In genomic region chr21:26115346-26115745, GRCh38 we compare ENCODE assay signal across 11 cellular contexts. TPM values are rescaled to one million over a fixed set of nuclear protein-coding genes. Genes with fewer than 3 reads are reported as not detected.
DNase-seq lines count a peak whose midpoint lies in the region; ATAC-seq and TF ChIP-seq lines count a peak whose summit lies in the region.
"Had no signal": no experiment of that assay in that cellular context is flagged by ENCODE, and none has a peak within 500 bp of the region (broad histone marks: within the 10 kb centered on the region; RNA-seq: fewer than 3 reads in every experiment).

No MANE protein-coding gene starts in this region.

- H3K4me1 ChIP-seq in HUES6 (ENCODE audit: control insufficient read depth, insufficient read depth, low read length) (peaks cover 72% of the 10 kb centered on the region), parathyroid adenoma (no peaks in the 10 kb centered on the region)

- H3K4me3 ChIP-seq in HUES6 (ENCODE audit: low read depth, low read length) (no peak overlapping the region), parathyroid adenoma (ENCODE audit: low read depth, low read length) (no peak overlapping the region)

- peaks cover 3% of the 10 kb centered on the region for H3K36me3 Mint-ChIP-seq in activated naive CD8-positive, alpha-beta T cell treated with anti-CD3 and anti-CD28 coated beads, Interleukin-2, amount 50 U/mL, for 24 hours (ENCODE audit: low read depth)

- H2AFZ ChIP-seq in parathyroid adenoma = no peak overlapping the region

- H3K79me2 ChIP-seq in parathyroid adenoma = no peaks in the 10 kb centered on the region

- H3K36me3 ChIP-seq in HUES6 (ENCODE audit: control insufficient read depth, insufficient read depth, low read length) (peaks cover 23% of the 10 kb centered on the region), parathyroid adenoma (ENCODE audit: control insufficient read depth, insufficient read depth, low read length) (no peaks in the 10 kb centered on the region)

- no peaks in the 10 kb centered on the region for H3K9me3 Mint-ChIP-seq in activated naive CD8-positive, alpha-beta T cell treated with anti-CD3 and anti-CD28 coated beads, Interleukin-2, amount 50 U/mL, for 24 hours
- H3K9me3 Mint-ChIP-seq: activated T-cell treated with anti-CD3 and anti-CD28 coated beads, Interleukin-2, amount 50 U/mL, for 72 hours had no signal

- no peak overlapping the region for H3K4me2 ChIP-seq in parathyroid adenoma (ENCODE audit: low read length)

- no peaks in the 10 kb centered on the region for H3K27me3 Mint-ChIP-seq in activated naive CD8-positive, alpha-beta T cell treated with anti-CD3 and anti-CD28 coated beads, Interleukin-2, amount 50 U/mL, for 24 hours

- no peak overlapping the region for H3K4me3 Mint-ChIP-seq in activated naive CD8-positive, alpha-beta T cell treated with anti-CD3 and anti-CD28 coated beads, Interleukin-2, amount 50 U/mL, for 24 hours
- H3K4me3 Mint-ChIP-seq: activated T-cell treated with anti-CD3 and anti-CD28 coated beads, Interleukin-2, amount 50 U/mL, for 72 hours had no signal

- H3K9me3 ChIP-seq in HUES6 (ENCODE audit: control insufficient read depth, insufficient read depth, low read depth, low read length) (no peaks in the 10 kb centered on the region), parathyroid adenoma (ENCODE audit: control insufficient read depth, low read length) (no peaks in the 10 kb centered on the region)

- H3K4me1 Mint-ChIP-seq in activated naive CD8-positive, alpha-beta T cell treated with anti-CD3 and anti-CD28 coated beads, Interleukin-2, amount 50 U/mL, for 24 hours = peaks cover 9% of the 10 kb centered on the region

- ATAC-seq in activated naive CD8-positive, alpha-beta T cell treated with anti-CD3 and anti-CD28 coated beads, Interleukin-2, amount 50 U/mL, for 24 hours = no peak
- ATAC-seq in left lobe of liver = no peak
- ATAC-seq: activated T-cell treated with anti-CD3 and anti-CD28 coated beads, Interleukin-2, amount 50 U/mL, for 72 hours had no signal

- no peak for TF ChIP-seq CTCF in parathyroid adenoma (IDR thresholded peaks at IDR 0.05)

- no peaks in the 10 kb centered on the region for H3K27me3 ChIP-seq in HUES6 (ENCODE audit: control insufficient read depth, insufficient read depth, low read length)
- no peaks in the 10 kb centered on the region for H3K27me3 ChIP-seq in parathyroid adenoma (ENCODE audit: control insufficient read depth, insufficient read depth, low read length)

- no peak overlapping the region for H3K27ac Mint-ChIP-seq in activated naive CD8-positive, alpha-beta T cell treated with anti-CD3 and anti-CD28 coated beads, Interleukin-2, amount 50 U/mL, for 24 hours
- H3K27ac Mint-ChIP-seq: activated T-cell treated with anti-CD3 and anti-CD28 coated beads, Interleukin-2, amount 50 U/mL, for 72 hours had no signal

- DNase-seq in NCI-H2196 treated with DMSO at 0.1 percent for 48 hours (lab: John Stamatoyannopoulos, UW; ENCODE audit: unreplicated experiment) (peak; percentile 67), caudate nucleus (lab: John Stamatoyannopoulos, UW) (peak in 1 of 61 donors; percentile 23), GOT3 (lab: John Stamatoyannopoulos, UW) (no peak), RPMI8226 (no peak), left lobe of liver (ENCODE audit: low spot score) (no peak)
- no peak for DNase-seq in activated naive CD8-positive, alpha-beta T cell treated with anti-CD3 and anti-CD28 coated beads, Interleukin-2, amount 50 U/mL, for 24 hours
- DNase-seq: activated T-cell treated with anti-CD3 and anti-CD28 coated beads, Interleukin-2, amount 50 U/mL, for 72 hours; effector CD8-positive, alpha-beta T cell; GDM1 had no signal

- H3K27ac ChIP-seq in HUES6 (ENCODE audit: low read depth, low read length) (peak overlapping the region; percentile 59; the same call in 1 of the 2 replicates), caudate nucleus (ENCODE audit: low read depth, low read length) (peak overlapping the region; percentile 97), parathyroid adenoma (peak overlapping the region; percentile 39)

- H3K9ac ChIP-seq in HUES6 (ENCODE audit: low read length) = no peak overlapping the region
- H3K9ac ChIP-seq in parathyroid adenoma = no peak overlapping the region

RNA-seq across cellular contexts. Expression of gene APP, which starts 55.2 kb away (rescaled TPM):
- 136 TPM for total RNA-seq in left lobe of liver

Comparison
In these comparisons a context has a peak if more than half of its experiments do, and no peak if none do; other contexts are left out.
1. H3K27ac ChIP-seq: peak in every context shown above with its lines; median percentile 97 in caudate nucleus; 59 in HUES6; 39 in parathyroid adenoma.